ENCODE assay signal across 18 cellular contexts in genomic region chr9:130219661-130220081, GRCh38. TPM values are rescaled to one million over a fixed set of nuclear protein-coding genes. Genes with fewer than 3 reads are reported as not detected.
DNase-seq lines count a peak whose midpoint lies in the region; ATAC-seq and TF ChIP-seq lines count a peak whose summit lies in the region.
"Had no signal": no experiment of that assay in that cellular context is flagged by ENCODE, and none has a peak within 500 bp of the region (broad histone marks: within the 10 kb centered on the region; RNA-seq: fewer than 3 reads in every experiment).

No MANE protein-coding gene starts in this region.

- no CpG with 5 or more reads among the region's 15 CpGs for WGBS in H9 (ENCODE audit: extremely low coverage, insufficient read length, low lambda C conversion rate)
- WGBS in SK-N-SH (ENCODE audit: low lambda C conversion rate): 97% methylated on average over 5 of the region's 15 CpGs

- no peak overlapping the region for H3K9ac ChIP-seq in H9 (ENCODE audit: extremely low read depth, insufficient read length, low read length)
- H3K9ac ChIP-seq in SK-N-SH: no peak overlapping the region

- no peak overlapping the region for H2BK5ac ChIP-seq in H9 (ENCODE audit: insufficient read length, low read length)

- no peak overlapping the region for H3K56ac ChIP-seq in H9 (ENCODE audit: insufficient read length, low read depth, low read length)

- H3K79me2 ChIP-seq in H9 (ENCODE audit: insufficient read depth, low read length) (no peaks in the 10 kb centered on the region), SK-N-SH (ENCODE audit: insufficient read depth) (peaks cover 23% of the 10 kb centered on the region; the same call in 1 of the 2 replicates)

- no peaks in the 10 kb centered on the region for H4K20me1 ChIP-seq in H9 (ENCODE audit: control insufficient read depth, insufficient read depth, insufficient read length)
- peaks cover 22% of the 10 kb centered on the region for H4K20me1 ChIP-seq in SK-N-SH (ENCODE audit: insufficient read depth)

- no peak overlapping the region for H2BK20ac ChIP-seq in H9 (ENCODE audit: low read depth, low read length, poor library complexity, severe bottlenecking)

- no peaks in the 10 kb centered on the region; the same call in 1 of the 2 replicates for H3K4me1 ChIP-seq in H9 (ENCODE audit: insufficient read depth, low read length)
- peaks cover 3 to 29% of the 10 kb centered on the region in 2 experiments; a peak in 1 of 4 replicates for H3K4me1 ChIP-seq in SK-N-SH (ENCODE audit: control insufficient read depth in 1 of 2, insufficient read depth in 2 of 2, low read depth in 1 of 2, low read length in 1 of 2)
- H3K4me1 ChIP-seq: lower lobe of right lung had no signal

- TF ChIP-seq CTCF in H9 (conservative IDR thresholded peaks at IDR 0.05) (no peak), SK-N-SH (IDR thresholded peaks at IDR 0.05) (no peak), natural killer cell (IDR thresholded peaks at IDR 0.05) (no peak)

- H3K9me3 Mint-ChIP-seq in H9 (no peaks in the 10 kb centered on the region), natural killer cell (no peaks in the 10 kb centered on the region)
- H3K9me3 Mint-ChIP-seq in stimulated activated memory B cell treated with anti-CD40 and anti-IgM and Interleukin-4, amounts not matched to agents 10 μg/mL and 1 μg/mL and 100 μg/mL, for 72 hours: no peaks in the 10 kb centered on the region
- H3K9me3 Mint-ChIP-seq: activated B cell treated with CpG ODN at 0.5 μM for 24 hours; naive thymus-derived CD4-positive, alpha-beta T cell; type B pancreatic cell had no signal

- peak; percentile 29 for ATAC-seq in left lobe of liver
- peak; percentile 17 for ATAC-seq in stimulated activated memory B cell treated with anti-CD40 and anti-IgM and Interleukin-4, amounts not matched to agents 10 μg/mL and 1 μg/mL and 100 μg/mL, for 72 hours
- ATAC-seq in natural killer cell: no peak
- ATAC-seq: naive thymus-derived CD4-positive, alpha-beta T cell had no signal

- no peak overlapping the region for H4K8ac ChIP-seq in H9 (replicated peaks; ENCODE audit: insufficient read length, low read depth, low read length)

- H2AFZ ChIP-seq in H9 (ENCODE audit: low read length) (no peak overlapping the region), SK-N-SH (ENCODE audit: low read depth) (no peak overlapping the region)

- no peak overlapping the region for H2AK5ac ChIP-seq in H9 (ENCODE audit: insufficient read length, low read length)

- H3K36me3 ChIP-seq in SK-N-SH (replicated peaks in 1 of 2; ENCODE audit: control insufficient read depth in 1 of 2, insufficient read depth in 2 of 2, low read length in 1 of 2): peaks cover 6 to 7% of the 10 kb centered on the region in 2 experiments
- H3K36me3 ChIP-seq: lower lobe of right lung had no signal

- H3K18ac ChIP-seq in H9 (ENCODE audit: insufficient read length, low read depth, low read length): no peak overlapping the region

- H3K23ac ChIP-seq in H9 (ENCODE audit: insufficient read length, low read depth, low read length): no peak overlapping the region

- CTCF ChIA-PET in SK-N-SH (lab: Yijun Ruan, JAX): interaction anchor here (0.6 to 3.1 kb wide), 15 partner anchors 13 to 123 kb away, joined by 3 to 23 read pairs (median 4); no protein-coding TSS in a partner anchor

- POLR2A ChIA-PET in SK-N-SH (lab: Yijun Ruan, JAX): interaction anchor here (0.6 kb wide), 1 partner anchor 1286 kb away, joined by 3 read pairs; no protein-coding TSS in a partner anchor

- H2BK12ac ChIP-seq in H9 (ENCODE audit: insufficient read length, low read depth, low read length): no peak overlapping the region

- DNase-seq in H9 (no peak), SK-N-SH (peak; percentile 77), left lobe of liver (ENCODE audit: low spot score) (no peak), NCI-H526 (lab: John Stamatoyannopoulos, UW) (no peak), activated gamma-delta T cell treated with Interleukin-2 at 50 U/mL for 16 hours (no peak), natural killer cell (no peak)
- DNase-seq: activated B cell treated with CpG ODN at 0.5 μM for 24 hours; activated CD8-positive, alpha-beta memory T cell treated with anti-CD3 and anti-CD28 coated beads for 24 hours; lower lobe of right lung; naive thymus-derived CD4-positive, alpha-beta T cell; NCI-H1436; posterior cingulate gyrus; SJCRH30; stimulated activated CD4-positive, alpha-beta T cell treated with anti-CD3 and anti-CD28 coated beads, Interleukin-12 subunit alpha, Interleukin-12 subunit beta, amount 100 ng/mL, for 4 hours had no signal

- H3K14ac ChIP-seq in H9 (ENCODE audit: insufficient read depth, low read length): no peak overlapping the region

- H2BK15ac ChIP-seq in H9 (ENCODE audit: low read depth, low read length): no peak overlapping the region

- no peaks in the 10 kb centered on the region for H3K23me2 ChIP-seq in H9 (ENCODE audit: insufficient read length, low read depth, low read length, poor library complexity, severe bottlenecking)

- H3K27me3 Mint-ChIP-seq in H9 (ENCODE audit: low read depth): no peaks in the 10 kb centered on the region
- H3K27me3 Mint-ChIP-seq in stimulated activated memory B cell treated with anti-CD40 and anti-IgM and Interleukin-4, amounts not matched to agents 10 μg/mL and 1 μg/mL and 100 μg/mL, for 72 hours: peaks cover 13% of the 10 kb centered on the region
- no peaks in the 10 kb centered on the region for H3K27me3 Mint-ChIP-seq in natural killer cell (ENCODE audit: low read depth in 2 of 2)
- H3K27me3 Mint-ChIP-seq: activated B cell treated with CpG ODN at 0.5 μM for 24 hours; naive thymus-derived CD4-positive, alpha-beta T cell; type B pancreatic cell had no signal

- H3K79me1 ChIP-seq in H9 (ENCODE audit: insufficient read depth, low read depth, low read length, poor library complexity, severe bottlenecking): no peaks in the 10 kb centered on the region

- no peak overlapping the region for H3T11ph ChIP-seq in H9 (ENCODE audit: low read length)

- H4K91ac ChIP-seq in H9 (ENCODE audit: insufficient read length, low read depth, low read length): no peak overlapping the region

- TF ChIP-seq RAD21 in SK-N-SH (IDR thresholded peaks at IDR 0.05; ENCODE audit: low read length): peak; percentile 32; the same call in 1 of the 2 replicates

- H3K9me3 ChIP-seq in H9 (ENCODE audit: control insufficient read depth, low read depth, low read length) (no peaks in the 10 kb centered on the region), SK-N-SH (no peaks in the 10 kb centered on the region)
- H3K9me3 ChIP-seq: lower lobe of right lung, SJCRH30 had no signal

- no peak overlapping the region for H3K4ac ChIP-seq in H9 (ENCODE audit: low read depth, low read length)

- intact Hi-C loops in natural killer cell (cut with micrococcal nuclease): no loop called here

- H3K27me3 ChIP-seq in H9 (ENCODE audit: insufficient read depth, low read length) (no peaks in the 10 kb centered on the region), SK-N-SH (ENCODE audit: insufficient read depth) (no peaks in the 10 kb centered on the region)
- H3K27me3 ChIP-seq: SJCRH30 had no signal

- H3K4me3 Mint-ChIP-seq in H9 (no peak overlapping the region; a peak in 1 of 5 replicates), natural killer cell (no peak overlapping the region)
- no peak overlapping the region for H3K4me3 Mint-ChIP-seq in stimulated activated memory B cell treated with anti-CD40 and anti-IgM and Interleukin-4, amounts not matched to agents 10 μg/mL and 1 μg/mL and 100 μg/mL, for 72 hours
- H3K4me3 Mint-ChIP-seq: activated B cell treated with CpG ODN at 0.5 μM for 24 hours; naive thymus-derived CD4-positive, alpha-beta T cell had no signal

- no peaks in the 10 kb centered on the region for H3K9me2 ChIP-seq in SK-N-SH

- TF ChIP-seq EP300 in SK-N-SH (IDR thresholded peaks at IDR 0.05; ENCODE audit: borderline replicate concordance in 1 of 2, low read depth in 1 of 2, low read length in 1 of 2): peak in 1 of 2 experiments; percentile 31; a peak in 1 of 4 replicates

- H3K36me3 Mint-ChIP-seq in H9 (ENCODE audit: insufficient read depth in 1 of 3, low read depth in 3 of 3): peaks cover 3 to 11% (median 10%) of the 10 kb centered on the region in 3 experiments; a peak in 5 of 7 replicates
- peaks cover 4% of the 10 kb centered on the region for H3K36me3 Mint-ChIP-seq in stimulated activated memory B cell treated with anti-CD40 and anti-IgM and Interleukin-4, amounts not matched to agents 10 μg/mL and 1 μg/mL and 100 μg/mL, for 72 hours
- H3K36me3 Mint-ChIP-seq in natural killer cell: no peaks in the 10 kb centered on the region
- H3K36me3 Mint-ChIP-seq: naive thymus-derived CD4-positive, alpha-beta T cell; type B pancreatic cell had no signal

- no peak overlapping the region for H2BK120ac ChIP-seq in H9 (ENCODE audit: low read depth, low read length, poor library complexity, severe bottlenecking)

- H3K4me2 ChIP-seq in H9 (ENCODE audit: insufficient read depth, insufficient read length, low read length): no peak overlapping the region
- H3K4me2 ChIP-seq in SK-N-SH: no peak overlapping the region

- H3K27ac ChIP-seq in H9 (ENCODE audit: insufficient read length, low read depth, low read length): no peak overlapping the region
- H3K27ac ChIP-seq in SK-N-SH (ENCODE audit: low read depth in 2 of 2, low read length in 1 of 2): peak overlapping the region in 1 of 2 experiments; percentile 90; a peak in 2 of 4 replicates
- H3K27ac ChIP-seq: lower lobe of right lung, SJCRH30 had no signal

- H3K4me1 Mint-ChIP-seq in H9 (peaks cover 15 to 35% of the 10 kb centered on the region in 2 experiments; a peak in 3 of 4 replicates), natural killer cell (peaks cover 0 to 4% of the 10 kb centered on the region in 2 donors)
- no peaks in the 10 kb centered on the region for H3K4me1 Mint-ChIP-seq in stimulated activated memory B cell treated with anti-CD40 and anti-IgM and Interleukin-4, amounts not matched to agents 10 μg/mL and 1 μg/mL and 100 μg/mL, for 72 hours
- H3K4me1 Mint-ChIP-seq: activated B cell treated with CpG ODN at 0.5 μM for 24 hours; naive thymus-derived CD4-positive, alpha-beta T cell had no signal

- H3K27ac Mint-ChIP-seq in H9 (peak overlapping the region; percentile 44 to 84 (median 70); a peak in 4 of 7 replicates), natural killer cell (no peak overlapping the region)
- no peak overlapping the region for H3K27ac Mint-ChIP-seq in stimulated activated memory B cell treated with anti-CD40 and anti-IgM and Interleukin-4, amounts not matched to agents 10 μg/mL and 1 μg/mL and 100 μg/mL, for 72 hours
- H3K27ac Mint-ChIP-seq: activated B cell treated with CpG ODN at 0.5 μM for 24 hours; naive thymus-derived CD4-positive, alpha-beta T cell; type B pancreatic cell had no signal

- H3K4me3 ChIP-seq in SK-N-SH (ENCODE audit: low read depth in 2 of 2, low read length in 1 of 2): no peak overlapping the region
- H3K4me3 ChIP-seq: lower lobe of right lung, SJCRH30 had no signal

- no peak overlapping the region for H4K5ac ChIP-seq in H9 (ENCODE audit: insufficient read length, low read depth, low read length)

- no peaks in the 10 kb centered on the region for H3F3A ChIP-seq in SK-N-SH (replicated peaks; ENCODE audit: insufficient read depth)

RNA-seq across cellular contexts. Expression of gene HMCN2, which starts 45.9 kb away (rescaled TPM):
- 6.7 and 8.6 TPM in 2 replicates for total RNA-seq in H9 (2021)
- polyA plus RNA-seq in SK-N-SH (2012; rRNA removed): 0.15 and 0.28 TPM in 2 replicates
- 0.04 and 0.06 TPM in 2 replicates for polyA plus RNA-seq in SK-N-SH (2012; cell fraction: cytosol; rRNA removed)
- polyA plus RNA-seq in SK-N-SH (2012; cell fraction: nucleus; rRNA removed): 0.55 and 0.56 TPM in 2 replicates
- 3.0 TPM for total RNA-seq in left lobe of liver
- not detected for total RNA-seq in natural killer cell
- total RNA-seq: activated B cell treated with CpG ODN at 0.5 μM for 24 hours; M059J; naive thymus-derived CD4-positive, alpha-beta T cell; T-helper 2 cell treated with Interferon-gamma antibody and Interleukin-4, amounts not matched to agents 100 ng/mL and 5 ng/mL, for 36 hours had no signal
- polyA plus RNA-seq: naive thymus-derived CD4-positive, alpha-beta T cell had no signal

RNA-seq across cellular contexts. Expression of gene NCS1, which starts 47.5 kb away (rescaled TPM):
- 35.0 and 38.1 TPM in 2 replicates for total RNA-seq in H9 (2021)
- polyA plus RNA-seq in SK-N-SH (2012; rRNA removed): 40.6 and 52.9 TPM in 2 replicates
- 30.8 and 37.3 TPM in 2 replicates for polyA plus RNA-seq in SK-N-SH (2012; cell fraction: cytosol; rRNA removed)
- 21.5 and 23.7 TPM in 2 replicates for polyA plus RNA-seq in SK-N-SH (2012; cell fraction: nucleus; rRNA removed)
- 2.5 TPM for total RNA-seq in left lobe of liver
- 1 to 10 TPM; 1.4 to 2.4 (median 1.5) TPM for total RNA-seq in natural killer cell
- polyA plus RNA-seq: naive thymus-derived CD4-positive, alpha-beta T cell had no signal

Comparison
In these comparisons a context has a peak if more than half of its experiments do, and no peak if none do; other contexts are left out.
1. H3K27ac Mint-ChIP-seq: peak in H9 (3 of 3); none in stimulated activated memory B cell treated with anti-CD40 and anti-IgM and Interleukin-4, amounts not matched to agents 10 μg/mL and 1 μg/mL and 100 μg/mL, for 72 hours (single experiment) and natural killer cell (0 of 2).
2. ATAC-seq: peak in left lobe of liver (single experiment) and stimulated activated memory B cell treated with anti-CD40 and anti-IgM and Interleukin-4, amounts not matched to agents 10 μg/mL and 1 μg/mL and 100 μg/mL, for 72 hours (single experiment); none in natural killer cell (0 of 3).
3. RNA of gene NCS1, which starts 47.5 kb away (total RNA-seq): 35.0 to 38.1 TPM in H9; 2.5 TPM in left lobe of liver (single experiment) and 1.4 to 2.4 TPM in natural killer cell; every median in the first group is over 10 times any median in the second.